In the genomic region with DNA sequence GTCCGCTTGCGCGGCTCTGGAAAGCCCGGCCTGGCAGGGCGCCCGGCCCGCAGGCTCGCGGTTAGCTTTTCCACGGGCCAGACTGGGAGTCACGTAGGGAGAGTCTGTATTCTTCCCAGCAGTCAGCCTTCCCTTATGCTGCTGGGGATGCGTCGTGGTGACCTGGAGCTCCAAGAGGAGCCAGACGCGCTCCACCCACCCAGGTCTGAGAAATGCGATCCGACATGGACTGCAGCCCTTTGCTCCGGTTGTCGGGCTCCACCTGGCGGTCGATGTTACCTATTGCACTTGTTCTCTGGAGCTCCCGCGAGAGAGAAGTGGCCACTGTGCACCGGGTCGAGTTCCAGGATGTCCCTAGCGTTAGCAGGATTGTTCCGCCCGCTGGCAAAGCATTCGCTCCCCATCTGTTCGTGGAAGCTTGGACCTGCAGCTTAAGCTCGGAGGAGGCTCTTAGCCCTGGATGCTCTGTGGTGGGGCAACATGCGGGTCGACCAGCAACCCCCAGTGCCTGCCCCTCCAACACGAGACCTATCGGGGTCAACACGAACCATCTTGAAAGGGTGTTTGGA, we compare ENCODE assay signal across 8 cellular contexts.
A peak's percentile ranks its signal among the peaks of the same experiment; 100 is the strongest.
DNase-seq lines count a peak whose midpoint lies in the region; ATAC-seq and TF ChIP-seq lines count a peak whose summit lies in the region.
"Not testable (repeated sequence)": the region's sequence is repeated elsewhere in the genome, so short reads cannot be mapped to it uniquely, and the experiment has no call there.

No MANE protein-coding gene starts in this region.

- not testable (repeated sequence) for H3K4me3 ChIP-seq in AG09309 (ENCODE audit: control insufficient read depth, low read depth, low read length)

- not testable (repeated sequence) for H3K4me3 Mint-ChIP-seq in activated CD8-positive, alpha-beta memory T cell treated with anti-CD3 and anti-CD28 coated beads, Interleukin-2, amount 10 ng/mL, durations not matched to agents 7 days and 5 days; effector memory CD8-positive, alpha-beta T cell

- not testable (repeated sequence) for H3K9me3 Mint-ChIP-seq in activated CD8-positive, alpha-beta memory T cell treated with anti-CD3 and anti-CD28 coated beads, Interleukin-2, amount 10 ng/mL, durations not matched to agents 7 days and 5 days (ENCODE audit: low read depth); effector memory CD8-positive, alpha-beta T cell

- H3K36me3 Mint-ChIP-seq in activated CD8-positive, alpha-beta memory T cell treated with anti-CD3 and anti-CD28 coated beads, Interleukin-2, amount 10 ng/mL, durations not matched to agents 7 days and 5 days; effector memory CD8-positive, alpha-beta T cell (ENCODE audit: insufficient read depth): not testable (repeated sequence)

- not testable (repeated sequence) for H3K27me3 Mint-ChIP-seq in activated CD8-positive, alpha-beta memory T cell treated with anti-CD3 and anti-CD28 coated beads, Interleukin-2, amount 10 ng/mL, durations not matched to agents 7 days and 5 days; effector memory CD8-positive, alpha-beta T cell

- not testable (repeated sequence) for DNase-seq in AG09309 (ENCODE audit: low read depth); activated CD8-positive, alpha-beta memory T cell treated with anti-CD3 and anti-CD28 coated beads, Interleukin-2, amount 10 ng/mL, durations not matched to agents 7 days and 5 days; left lobe of liver (ENCODE audit: low spot score)
- DNase-seq in effector memory CD8-positive, alpha-beta T cell = peak in 1 of 3 experiments; percentile 9
- DNase-seq in sciatic nerve (ENCODE audit: low spot score) = peak; percentile 15

- ATAC-seq in GM18909 (IDR thresholded peaks at IDR 0.05; ENCODE audit: poor library complexity, unreplicated experiment) (peak; percentile 96), HG02610 (IDR thresholded peaks at IDR 0.05; ENCODE audit: unreplicated experiment) (peak; percentile 80), HG03442 (IDR thresholded peaks at IDR 0.05; ENCODE audit: unreplicated experiment) (peak; percentile 77), left lobe of liver (peak; percentile 96)
- peak; percentile 30 for ATAC-seq in activated CD8-positive, alpha-beta memory T cell treated with anti-CD3 and anti-CD28 coated beads, Interleukin-2, amount 10 ng/mL, durations not matched to agents 7 days and 5 days
- ATAC-seq in effector memory CD8-positive, alpha-beta T cell (replicated peaks) = peak; percentile 60
- not testable (repeated sequence) for ATAC-seq in sciatic nerve

- TF ChIP-seq CTCF in AG09309 (IDR thresholded peaks at IDR 0.05; ENCODE audit: control insufficient read depth, insufficient read depth, low read depth, low read length, missing control alignments) = peak; percentile 16

- H3K4me1 Mint-ChIP-seq in activated CD8-positive, alpha-beta memory T cell treated with anti-CD3 and anti-CD28 coated beads, Interleukin-2, amount 10 ng/mL, durations not matched to agents 7 days and 5 days; effector memory CD8-positive, alpha-beta T cell (ENCODE audit: low read depth in 2 of 2): not testable (repeated sequence)

- intact Hi-C loops in sciatic nerve (cut with DNase I) = not testable (repeated sequence)

- CTCF ChIA-PET in activated CD8-positive, alpha-beta memory T cell treated with anti-CD3 and anti-CD28 coated beads, Interleukin-2, amount 10 ng/mL, durations not matched to agents 7 days and 5 days (lab: Charles Lee) = not testable (repeated sequence)

- H3K27ac Mint-ChIP-seq in activated CD8-positive, alpha-beta memory T cell treated with anti-CD3 and anti-CD28 coated beads, Interleukin-2, amount 10 ng/mL, durations not matched to agents 7 days and 5 days; effector memory CD8-positive, alpha-beta T cell: not testable (repeated sequence)
